Comparison of ENCODE assay signal across 34 cellular contexts in genomic region chr1:91498035-91498434, GRCh38.
"Had no signal": no experiment of that assay in that cellular context is flagged by ENCODE, and none has a peak within 500 bp of the region (broad histone marks: within the 10 kb centered on the region; RNA-seq: fewer than 3 reads in every experiment).

No MANE protein-coding gene starts in this region.

- H3K4me1 ChIP-seq: ascending aorta, breast epithelium had no signal

- FAIRE-seq: astrocyte, bronchial epithelial cell had no signal

- H3K4me3 ChIP-seq: adrenal gland, ascending aorta, body of pancreas, breast epithelium, cardiac muscle cell had no signal

- DNase-seq: activated effector memory CD4-positive, alpha-beta T cell treated with anti-CD3 and anti-CD28 coated beads, Interleukin-2, amount 50 U/mL, for 16 hours; activated effector memory CD4-positive, alpha-beta T cell treated with Interleukin-2 at 50 U/mL for 16 hours; activated gamma-delta T cell; activated gamma-delta T cell treated with Interleukin-2 at 50 U/mL for 16 hours; activated naive CD4-positive, alpha-beta T cell; activated naive CD4-positive, alpha-beta T cell treated with anti-CD3 and anti-CD28 coated beads for 36 hours; activated naive CD4-positive, alpha-beta T cell treated with anti-CD3 and anti-CD28 coated beads, Interleukin-2, amount 10 ng/mL, durations not matched to agents 7 days and 5 days; activated naive CD4-positive, alpha-beta T cell treated with anti-CD3 and anti-CD28 coated beads, Interleukin-2, amount 50 U/mL, for 16 hours; activated naive CD4-positive, alpha-beta T cell treated with Interleukin-2 at 50 U/mL for 16 hours; activated naive CD8-positive, alpha-beta T cell treated with anti-CD3 and anti-CD28 coated beads for 36 hours; activated naive CD8-positive, alpha-beta T cell treated with anti-CD3 and anti-CD28 coated beads, Interleukin-2, amount 10 ng/mL, durations not matched to agents 7 days and 5 days; activated naive CD8-positive, alpha-beta T cell treated with anti-CD3 and anti-CD28 coated beads, Interleukin-2, amount 50 U/mL, for 24 hours; activated T-cell treated with anti-CD3 and anti-CD28 coated beads, Interleukin-2, amount 50 U/mL, for 1 hour; activated T-cell treated with anti-CD3 and anti-CD28 coated beads, Interleukin-2, amount 50 U/mL, for 24 hours; activated T-cell treated with anti-CD3 and anti-CD28 coated beads, Interleukin-2, amount 50 U/mL, for 4 hours; activated T-cell treated with anti-CD3 and anti-CD28 coated beads, Interleukin-2, amount 50 U/mL, for 48 hours; activated T-cell treated with anti-CD3 and anti-CD28 coated beads, Interleukin-2, amount 50 U/mL, for 72 hours; adrenal gland; amniotic stem cell; amygdala; anterior cingulate cortex; aorta; body of pancreas; brain microvascular endothelial cell; caudate nucleus; central memory CD4-positive, alpha-beta T cell; cerebellar nuclear complex had no signal

- ATAC-seq: activated naive CD4-positive, alpha-beta T cell treated with anti-CD3 and anti-CD28 coated beads, Interleukin-2, amount 50 U/mL, for 72 hours; activated naive CD8-positive, alpha-beta T cell treated with anti-CD3 and anti-CD28 coated beads, Interleukin-2, amount 50 U/mL, for 24 hours; activated T-cell treated with anti-CD3 and anti-CD28 coated beads, Interleukin-2, amount 50 U/mL, for 4 hours; activated T-cell treated with anti-CD3 and anti-CD28 coated beads, Interleukin-2, amount 50 U/mL, for 72 hours; activated T-helper 17 cell treated with anti-CD3 and anti-CD28 coated beads, Interleukin-2, amount 50 U/mL, for 72 hours; body of pancreas had no signal

- H3K9me3 ChIP-seq: adrenal gland, ascending aorta, body of pancreas, breast epithelium had no signal

- H3K27me3 ChIP-seq: adrenal gland, ascending aorta, body of pancreas, brain microvascular endothelial cell, breast epithelium, cardiac muscle cell had no signal

- H3K27ac ChIP-seq: adrenal gland, ascending aorta, body of pancreas, brain microvascular endothelial cell, breast epithelium, cardiac muscle cell had no signal

- H3K36me3 ChIP-seq: adrenal gland, ascending aorta, brain microvascular endothelial cell, breast epithelium, cardiac muscle cell had no signal
